26 cellular contexts compared by ENCODE assay signal in genomic region chr3:42106646-42107045, GRCh38.
"Had no signal": no experiment of that assay in that cellular context is flagged by ENCODE, and none has a peak within 500 bp of the region (broad histone marks: within the 10 kb centered on the region; RNA-seq: fewer than 3 reads in every experiment).

No MANE protein-coding gene starts in this region.

- DNase-seq: activated CD4-positive, alpha-beta memory T cell treated with anti-CD3 and anti-CD28 coated beads for 36 hours; activated CD4-positive, alpha-beta T cell treated with anti-CD3 and anti-CD28 coated beads, Interleukin-2, amount 10 ng/mL, durations not matched to agents 24 days and 14 days; activated CD4-positive, CD25-positive, alpha-beta regulatory T cell treated with anti-CD3 and anti-CD28 coated beads, Interleukin-2, amount 50 U/mL, for 72 hours; activated CD8-positive, alpha-beta memory T cell treated with anti-CD3 and anti-CD28 coated beads, Interleukin-2, amount 50 U/mL, for 4 hours; activated naive CD8-positive, alpha-beta T cell treated with anti-CD3 and anti-CD28 coated beads, Interleukin-2, amount 50 U/mL, for 24 hours; activated T-cell treated with anti-CD3 and anti-CD28 coated beads, Interleukin-2, amount 50 U/mL, for 1 hour; amygdala; central memory CD4-positive, alpha-beta T cell; effector CD4-positive, alpha-beta T cell; head of caudate nucleus; kidney glomerular epithelial cell; left lung; mesenchymal stem cell; mucosa of descending colon; posterior cingulate gyrus; stimulated activated CD4-positive, alpha-beta T cell treated with anti-CD3 and anti-CD28 coated beads, Interleukin-4, amount 100 ng/mL, for 1 hour; stimulated activated naive CD8-positive, alpha-beta T cell treated with anti-CD3 and anti-CD28 coated beads, Interleukin-15, Interleukin-2, amounts not matched to agents 100 U/mL and 50 U/mL, for 24 hours; T-helper 2 cell; trophoblast cell; uterus had no signal

- H3K4me3 Mint-ChIP-seq: activated CD4-positive, alpha-beta memory T cell treated with anti-CD3 and anti-CD28 coated beads for 36 hours; activated CD4-positive, alpha-beta T cell treated with anti-CD3 and anti-CD28 coated beads, Interleukin-2, amount 10 ng/mL, durations not matched to agents 24 days and 14 days; activated naive CD4-positive, alpha-beta T cell treated with anti-CD3 and anti-CD28 coated beads, Interleukin-2, amount 50 U/mL, for 24 hours; activated naive CD8-positive, alpha-beta T cell treated with anti-CD3 and anti-CD28 coated beads, Interleukin-2, amount 50 U/mL, for 24 hours; natural killer cell treated with Interleukin-12 subunit alpha and Interleukin-12 subunit beta and Interleukin-15 and Interleukin-18, amount 100 ng/mL, for 72 hours had no signal

- H3K27ac Mint-ChIP-seq: activated CD4-positive, alpha-beta memory T cell treated with anti-CD3 and anti-CD28 coated beads for 36 hours; activated CD4-positive, alpha-beta T cell treated with anti-CD3 and anti-CD28 coated beads, Interleukin-2, amount 10 ng/mL, durations not matched to agents 24 days and 14 days; activated naive CD4-positive, alpha-beta T cell treated with anti-CD3 and anti-CD28 coated beads, Interleukin-2, amount 50 U/mL, for 24 hours; activated naive CD8-positive, alpha-beta T cell treated with anti-CD3 and anti-CD28 coated beads, Interleukin-2, amount 50 U/mL, for 24 hours; natural killer cell treated with Interleukin-12 subunit alpha and Interleukin-12 subunit beta and Interleukin-15 and Interleukin-18, amount 100 ng/mL, for 72 hours had no signal

- ATAC-seq: activated naive CD8-positive, alpha-beta T cell treated with anti-CD3 and anti-CD28 coated beads, Interleukin-2, amount 50 U/mL, for 24 hours; gastroesophageal sphincter; left lung; mucosa of descending colon; natural killer cell treated with Interleukin-12 subunit alpha and Interleukin-12 subunit beta and Interleukin-15 and Interleukin-18, amount 100 ng/mL, for 72 hours; stimulated activated naive CD8-positive, alpha-beta T cell treated with anti-CD3 and anti-CD28 coated beads, Interleukin-15, Interleukin-2, amounts not matched to agents 100 U/mL and 50 U/mL, for 24 hours had no signal

- H3K9me3 ChIP-seq: gastroesophageal sphincter, left lung, mucosa of descending colon, SJSA1, thoracic aorta, uterus had no signal

- H3K27ac ChIP-seq: epithelial cell of prostate, left lung, SJSA1, thoracic aorta, uterus had no signal

- H3K9me3 Mint-ChIP-seq: activated CD4-positive, alpha-beta memory T cell treated with anti-CD3 and anti-CD28 coated beads for 36 hours; activated CD4-positive, alpha-beta T cell treated with anti-CD3 and anti-CD28 coated beads, Interleukin-2, amount 10 ng/mL, durations not matched to agents 24 days and 14 days; activated naive CD4-positive, alpha-beta T cell treated with anti-CD3 and anti-CD28 coated beads, Interleukin-2, amount 50 U/mL, for 24 hours; activated naive CD8-positive, alpha-beta T cell treated with anti-CD3 and anti-CD28 coated beads, Interleukin-2, amount 50 U/mL, for 24 hours; natural killer cell treated with Interleukin-12 subunit alpha and Interleukin-12 subunit beta and Interleukin-15 and Interleukin-18, amount 100 ng/mL, for 72 hours had no signal

- H3K36me3 ChIP-seq: SJSA1, uterus had no signal

- H3K4me1 ChIP-seq: uterus had no signal

- H3K27me3 ChIP-seq: gastroesophageal sphincter, left lung, SJSA1, uterus had no signal

- H3K27me3 Mint-ChIP-seq: activated CD4-positive, alpha-beta memory T cell treated with anti-CD3 and anti-CD28 coated beads for 36 hours; activated CD4-positive, alpha-beta T cell treated with anti-CD3 and anti-CD28 coated beads, Interleukin-2, amount 10 ng/mL, durations not matched to agents 24 days and 14 days; activated naive CD4-positive, alpha-beta T cell treated with anti-CD3 and anti-CD28 coated beads, Interleukin-2, amount 50 U/mL, for 24 hours; activated naive CD8-positive, alpha-beta T cell treated with anti-CD3 and anti-CD28 coated beads, Interleukin-2, amount 50 U/mL, for 24 hours; natural killer cell treated with Interleukin-12 subunit alpha and Interleukin-12 subunit beta and Interleukin-15 and Interleukin-18, amount 100 ng/mL, for 72 hours had no signal

- H3K4me3 ChIP-seq: gastroesophageal sphincter, left lung, mucosa of descending colon, SJSA1, thoracic aorta, uterus had no signal
